9 cellular contexts compared by ENCODE assay signal in genomic region chr1:151721788-151722510, GRCh38. TPM values are rescaled to one million over a fixed set of nuclear protein-coding genes. Genes with fewer than 3 reads are reported as not detected.
DNase-seq lines count a peak whose midpoint lies in the region; ATAC-seq and TF ChIP-seq lines count a peak whose summit lies in the region.
"Had no signal": no experiment of that assay in that cellular context is flagged by ENCODE, and none has a peak within 500 bp of the region (broad histone marks: within the 10 kb centered on the region; RNA-seq: fewer than 3 reads in every experiment).

No MANE protein-coding gene starts in this region.

- peaks cover 53% of the 10 kb centered on the region for H3K27me3 Mint-ChIP-seq in activated B cell treated with CpG ODN at 0.5 μM for 24 hours

- ATAC-seq in activated B cell treated with CpG ODN at 0.5 μM for 24 hours (ENCODE audit: low read depth) (no peak), GM21576 (IDR thresholded peaks at IDR 0.05; ENCODE audit: unreplicated experiment) (no peak)

- intact Hi-C loops in activated B cell treated with CpG ODN at 0.5 μM for 24 hours (cut with micrococcal nuclease) (loop anchor here (1.0 kb wide), 1 partner anchor 41 kb away; the partner anchor contains the start of gene MRPL9), spleen (cut with DNase I; ENCODE audit: low total_unique reads) (no loop called here)

- H3K36me3 ChIP-seq in iPS DF 6.9 (ENCODE audit: control insufficient read depth, insufficient read depth, low read length) (no peaks in the 10 kb centered on the region), spleen (no peaks in the 10 kb centered on the region)

- no peak for TF ChIP-seq CTCF in activated B cell treated with CpG ODN at 0.5 μM for 24 hours (IDR thresholded peaks at IDR 0.05)
- peak in 1 of 11 experiments; percentile 7 for TF ChIP-seq CTCF in spleen (IDR thresholded peaks at IDR 0.05 in 8 of 11, conservative IDR thresholded peaks at IDR 0.05 in 3 of 11)

- no peaks in the 10 kb centered on the region for H3K4me1 ChIP-seq in iPS DF 6.9 (ENCODE audit: control insufficient read depth, insufficient read depth, low read length)
- peaks cover 6 to 38% (median 27%) of the 10 kb centered on the region in 6 donors for H3K4me1 ChIP-seq in spleen

- no CpG with 5 or more reads among the region's 17 CpGs for WGBS in iPS DF 6.9 (ENCODE audit: insufficient coverage, insufficient read length)
- WGBS in spleen, 5 donors = 28 to 41% (median 31%) methylated on average over 17 of the region's 17 CpGs

- H3K27me3 ChIP-seq in iPS DF 6.9 (ENCODE audit: control insufficient read depth, insufficient read depth, low read length) (peaks cover 14% of the 10 kb centered on the region; the same call in 1 of the 2 replicates), spleen (replicated peaks in 1 of 7) (peaks cover 2 to 90% (median 14%) of the 10 kb centered on the region in 7 donors)

- TF ChIP-seq POLR2A in spleen (IDR thresholded peaks at IDR 0.05) = no peak

- no peaks in the 10 kb centered on the region for H3K9me3 ChIP-seq in iPS DF 6.9 (ENCODE audit: control insufficient read depth, insufficient read depth, low read length)
- no peaks in the 10 kb centered on the region for H3K9me3 ChIP-seq in spleen

- H3K36me3 Mint-ChIP-seq in activated B cell treated with CpG ODN at 0.5 μM for 24 hours (ENCODE audit: low read depth) = no peaks in the 10 kb centered on the region

- peak overlapping the region; percentile 83 for H3K4me3 Mint-ChIP-seq in activated B cell treated with CpG ODN at 0.5 μM for 24 hours

- POLR2A ChIA-PET in activated B cell treated with CpG ODN at 0.5 μM for 24 hours (lab: Charles Lee) = interaction anchor here (0.8 kb wide), 1 partner anchor 110 kb away, joined by 3 read pairs; the partner anchor contains the start of gene SNX27

- DNase-seq in DMS53 (lab: John Stamatoyannopoulos, UW) = peak; percentile 41
- no peak for DNase-seq in DMS53 treated with DMSO at 0.1 percent for 48 hours (lab: John Stamatoyannopoulos, UW; ENCODE audit: unreplicated experiment)
- DNase-seq in activated B cell treated with CpG ODN at 0.5 μM for 24 hours = no peak
- DNase-seq in iPS DF 6.9 (ENCODE audit: low read depth, low spot score) = no peak
- DNase-seq in spleen = no peak
- no peak for DNase-seq in NCI-H748 treated with DMSO at 0.1 percent for 48 hours (lab: John Stamatoyannopoulos, UW)
- DNase-seq in GF-D8 (lab: John Stamatoyannopoulos, UW) = no peak

- H3K27ac Mint-ChIP-seq in activated B cell treated with CpG ODN at 0.5 μM for 24 hours = no peak overlapping the region

- peaks cover 25% of the 10 kb centered on the region for H3K4me1 Mint-ChIP-seq in activated B cell treated with CpG ODN at 0.5 μM for 24 hours

- H3K9me3 Mint-ChIP-seq in activated B cell treated with CpG ODN at 0.5 μM for 24 hours = no peaks in the 10 kb centered on the region

- H3K27ac ChIP-seq in iPS DF 6.9 (ENCODE audit: low read length) = no peak overlapping the region
- H3K27ac ChIP-seq in spleen = peak overlapping the region in 2 of 8 donors; percentile 62 to 81
- H3K27ac ChIP-seq: 22Rv1 had no signal

- H3K4me3 ChIP-seq in iPS DF 6.9 (ENCODE audit: low read length) = peak overlapping the region; percentile 60; the same call in 1 of the 2 replicates
- H3K4me3 ChIP-seq in spleen = peak overlapping the region; percentile 36 to 66 (median 54)

- CTCF ChIA-PET in activated B cell treated with CpG ODN at 0.5 μM for 24 hours (lab: Charles Lee) = interaction anchor here (0.9 to 1.2 kb wide), 2 partner anchors 129 to 441 kb away, joined by 3 to 4 read pairs; no protein-coding TSS in a partner anchor

RNA-seq across cellular contexts. Expression of gene RIIAD1, which starts 0.6 kb away (rescaled TPM):
- total RNA-seq in activated B cell treated with CpG ODN at 0.5 μM for 24 hours = not detected in 2 replicates
- total RNA-seq in spleen = under 1 TPM in 1 of 7 donors, not detected in 6; 0.34 TPM
- polyA plus RNA-seq in spleen = not detected

RNA-seq across cellular contexts. Expression of gene CELF3, which starts 5.3 kb away (rescaled TPM):
- total RNA-seq in activated B cell treated with CpG ODN at 0.5 μM for 24 hours (not detected in 2 replicates), spleen (under 1 TPM in 1 of 7 donors, not detected in 6; 0.40 TPM)
- under 1 TPM in 1 of 3 donors, not detected in 2; 0.02 TPM for polyA plus RNA-seq in spleen

RNA-seq across cellular contexts. Expression of gene MRPL9, which starts 41.3 kb away (rescaled TPM):
- 96.2 and 105 TPM in 2 replicates for total RNA-seq in activated B cell treated with CpG ODN at 0.5 μM for 24 hours
- total RNA-seq in spleen = 10 to 100 TPM; 55.4 to 71.7 (median 64.5) TPM
- 10 to 100 TPM; 69.2 to 92.6 (median 72.0) TPM for polyA plus RNA-seq in spleen
